In genomic region chr17:2214047-2214717, GRCh38 we compare ENCODE assay signal across 8 cellular contexts.
DNase-seq lines count a peak whose midpoint lies in the region; ATAC-seq and TF ChIP-seq lines count a peak whose summit lies in the region.

No MANE protein-coding gene starts in this region.

- ATAC-seq in heart left ventricle, result peak; percentile 69 to 76 (median 70)

- H3K9me3 ChIP-seq in heart left ventricle (no peaks in the 10 kb centered on the region), prostate gland (no peaks in the 10 kb centered on the region)

- DNase-seq in activated CD8-positive, alpha-beta memory T cell treated with anti-CD3 and anti-CD28 coated beads for 24 hours, result peak; percentile 56
- DNase-seq in activated CD8-positive, alpha-beta memory T cell treated with anti-CD3 and anti-CD28 coated beads, Interleukin-2, amount 50 U/mL, for 4 hours, result no peak
- DNase-seq in activated naive CD8-positive, alpha-beta T cell treated with anti-CD3 and anti-CD28 coated beads for 36 hours, result no peak
- DNase-seq in heart left ventricle (peak in 4 of 5 donors; percentile 41 to 79 (median 63)), prostate gland (ENCODE audit: low spot score) (no peak), DMS153 (lab: John Stamatoyannopoulos, UW) (no peak)
- no peak for DNase-seq in activated CD4-positive, CD25-positive, alpha-beta regulatory T cell (lab: John Stamatoyannopoulos, UW)
- no peak for DNase-seq in effector CD4-positive, alpha-beta T cell

- H3K4me3 ChIP-seq in heart left ventricle (peak overlapping the region in 6 of 12 donors; percentile 13 to 47 (median 37)), prostate gland (no peak overlapping the region)

- H3K4me1 ChIP-seq in heart left ventricle (peaks cover 6 to 58% (median 47%) of the 10 kb centered on the region in 12 donors), prostate gland (replicated peaks) (peaks cover 13% of the 10 kb centered on the region)

- peaks cover 62% of the 10 kb centered on the region for H3K4me1 Mint-ChIP-seq in activated naive CD8-positive, alpha-beta T cell treated with anti-CD3 and anti-CD28 coated beads for 36 hours

- TF ChIP-seq POLR2A in heart left ventricle (IDR thresholded peaks at IDR 0.05), result no peak
- no peak for TF ChIP-seq POLR2A in prostate gland (IDR thresholded peaks at IDR 0.05)

- intact Hi-C loops in heart left ventricle (cut with DNase I) (loop anchor here in 8 of 10 donors (1.0 to 5.0 kb wide), 6 partner anchors 33 to 42 kb away; no protein-coding TSS in a partner anchor), prostate gland (cut with DNase I) (loop anchor here (2.0 to 5.0 kb wide), 2 partner anchors 41 to 92 kb away; no protein-coding TSS in a partner anchor)

- H3K27ac ChIP-seq in heart left ventricle, result peak overlapping the region; percentile 74 to 95 (median 88)
- peak overlapping the region; percentile 65 to 70 for H3K27ac ChIP-seq in prostate gland

- peak overlapping the region; percentile 95 for H3K27ac Mint-ChIP-seq in activated naive CD8-positive, alpha-beta T cell treated with anti-CD3 and anti-CD28 coated beads for 36 hours

- H3K27me3 ChIP-seq in heart left ventricle, result no peaks in the 10 kb centered on the region
- no peaks in the 10 kb centered on the region for H3K27me3 ChIP-seq in prostate gland (replicated peaks; ENCODE audit: insufficient read depth)

- H3K36me3 Mint-ChIP-seq in activated naive CD8-positive, alpha-beta T cell treated with anti-CD3 and anti-CD28 coated beads for 36 hours, result peaks cover 29% of the 10 kb centered on the region

- H3K27me3 Mint-ChIP-seq in activated naive CD8-positive, alpha-beta T cell treated with anti-CD3 and anti-CD28 coated beads for 36 hours, result no peaks in the 10 kb centered on the region

- peak overlapping the region; percentile 83 for H3K4me3 Mint-ChIP-seq in activated naive CD8-positive, alpha-beta T cell treated with anti-CD3 and anti-CD28 coated beads for 36 hours

- H3K36me3 ChIP-seq in heart left ventricle (peaks cover 0 to 7% (median 0%) of the 10 kb centered on the region in 9 donors), prostate gland (no peaks in the 10 kb centered on the region)

- TF ChIP-seq CTCF in heart left ventricle (IDR thresholded peaks at IDR 0.05), result no peak
- no peak for TF ChIP-seq CTCF in prostate gland (IDR thresholded peaks at IDR 0.05)

- WGBS in heart left ventricle, 4 donors, result 29 to 38% (median 35%) methylated on average over 14 of the region's 14 CpGs
- WGBS in prostate gland, result 33% methylated on average over 14 of the region's 14 CpGs

- peaks cover 2% of the 10 kb centered on the region for H3K9me3 Mint-ChIP-seq in activated naive CD8-positive, alpha-beta T cell treated with anti-CD3 and anti-CD28 coated beads for 36 hours

Comparison
In these comparisons a context has a peak if more than half of its experiments do, and no peak if none do; other contexts are left out.
1. DNase-seq: peak in activated CD8-positive, alpha-beta memory T cell treated with anti-CD3 and anti-CD28 coated beads for 24 hours (single experiment) and heart left ventricle (4 of 5); none in activated CD8-positive, alpha-beta memory T cell treated with anti-CD3 and anti-CD28 coated beads, Interleukin-2, amount 50 U/mL, for 4 hours (single experiment), activated naive CD8-positive, alpha-beta T cell treated with anti-CD3 and anti-CD28 coated beads for 36 hours (single experiment), prostate gland (single experiment), DMS153 (single experiment), activated CD4-positive, CD25-positive, alpha-beta regulatory T cell (0 of 4) and effector CD4-positive, alpha-beta T cell (single experiment).